ENCODE assay signal across 8 cellular contexts in the genomic region with DNA sequence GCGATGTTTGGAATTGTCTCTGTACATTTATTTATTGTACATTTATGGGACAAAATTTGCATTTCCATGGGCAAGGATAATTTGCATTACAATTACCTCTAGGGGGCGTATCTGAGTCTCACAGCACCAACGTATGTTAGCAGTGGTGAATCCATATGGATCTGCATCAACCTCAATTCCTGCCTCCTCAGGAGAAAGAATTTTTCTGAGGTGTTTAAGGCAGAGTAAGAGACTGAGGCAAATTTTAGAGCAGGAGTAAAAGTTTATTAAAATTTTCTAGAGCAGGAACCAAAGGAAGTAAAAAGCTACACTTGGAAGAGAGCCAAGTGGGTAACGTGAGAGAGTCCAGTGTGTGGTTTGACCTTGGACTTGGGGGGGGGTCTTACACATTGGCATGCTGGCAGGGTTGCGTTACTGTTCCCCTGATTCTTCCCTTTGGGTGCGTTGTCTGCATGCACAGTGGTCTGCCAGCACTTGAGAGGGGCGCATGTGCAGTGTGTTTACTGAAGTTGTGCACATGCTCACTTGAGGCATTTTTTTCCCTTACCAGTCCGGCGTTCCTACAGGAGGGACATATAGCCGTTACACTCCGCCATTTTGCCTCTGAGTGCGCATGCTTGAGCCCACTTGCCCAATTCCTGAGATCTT. TPM values are rescaled to one million over a fixed set of nuclear protein-coding genes. Genes with fewer than 3 reads are reported as not detected.
A peak's percentile ranks its signal among the peaks of the same experiment; 100 is the strongest.
DNase-seq lines count a peak whose midpoint lies in the region; ATAC-seq and TF ChIP-seq lines count a peak whose summit lies in the region.

No MANE protein-coding gene starts in this region.

- H3K4me3 ChIP-seq in Karpas-422 (ENCODE audit: low read length) = no peak overlapping the region

- peak; percentile 44 for DNase-seq in D341Med (ENCODE audit: low spot score)
- DNase-seq in Karpas-422 = peak; percentile 66
- peak; percentile 23 for DNase-seq in glomerular endothelial cell (ENCODE audit: extremely low read depth, low read depth, low spot score)
- DNase-seq in superior temporal gyrus (ENCODE audit: extremely low spot score) = peak; percentile 87
- no peak for DNase-seq in stimulated activated CD8-positive, alpha-beta memory T cell treated with anti-CD3 and anti-CD28 coated beads, Interleukin-4, amount 100 ng/mL, for 48 hours

- ATAC-seq in SK-N-SH treated with all-trans-retinoic acid at 6 μM for 48 hours = peak; percentile 79
- ATAC-seq in HG02798 (IDR thresholded peaks at IDR 0.05; ENCODE audit: poor library complexity, unreplicated experiment) = no peak
- ATAC-seq in HG03571 (IDR thresholded peaks at IDR 0.05; ENCODE audit: unreplicated experiment) = no peak

- no peak overlapping the region for H3K27ac ChIP-seq in Karpas-422 (ENCODE audit: low read length)

- no peaks in the 10 kb centered on the region for H3K36me3 ChIP-seq in Karpas-422 (ENCODE audit: insufficient read depth, low read length)

- no peaks in the 10 kb centered on the region for H3K4me1 ChIP-seq in Karpas-422 (ENCODE audit: low read length)

- no peaks in the 10 kb centered on the region for H3K9me2 ChIP-seq in Karpas-422 (replicated peaks; ENCODE audit: insufficient read depth, low read length)

- no peaks in the 10 kb centered on the region for H4K20me1 ChIP-seq in Karpas-422 (ENCODE audit: insufficient read depth, low read depth, low read length)

- H3K27me3 ChIP-seq in Karpas-422 (ENCODE audit: low read length) = no peaks in the 10 kb centered on the region

- H2AFZ ChIP-seq in Karpas-422 (ENCODE audit: low read length) = no peak overlapping the region

- H3K4me2 ChIP-seq in Karpas-422 (ENCODE audit: low read depth, low read length, poor library complexity, severe bottlenecking) = no peak overlapping the region

- H3K9me3 ChIP-seq in Karpas-422 (ENCODE audit: low read length) = no peaks in the 10 kb centered on the region

- H3K79me2 ChIP-seq in Karpas-422 (ENCODE audit: low read length) = 0 out of 2 replicates have a peak, but pooled peaks cover 3% of the 10 kb centered on the region

- no peak overlapping the region for H3K9ac ChIP-seq in Karpas-422 (ENCODE audit: low read length)

TF ChIP-seq in SK-N-SH treated with all-trans-retinoic acid at 6 μM for 48 hours, 23 proteins besides CTCF, POLR2A, EP300 and RAD21:
- TF ChIP-seq ZC3H10 (CRISPR knock-in tag; IDR thresholded peaks at IDR 0.05) = no peak
- TF ChIP-seq ZNF8 (CRISPR knock-in tag; IDR thresholded peaks at IDR 0.05) = no peak

RNA-seq across cellular contexts. Expression of gene RAB14, which starts 21.0 kb away (rescaled TPM):
- total RNA-seq in Karpas-422 (2014; rRNA removed; shearing (Covaris generic); ENCODE audit: low replicate concordance) = 17.4 and 49.5 TPM in 2 replicates
- total RNA-seq in glomerular endothelial cell = 35.6 and 43.3 TPM in 2 replicates

RNA-seq across cellular contexts. Expression of gene GSN, which starts 45.3 kb away (rescaled TPM):
- 33.7 and 36.7 TPM in 2 replicates for total RNA-seq in Karpas-422 (2014; rRNA removed; shearing (Covaris generic); ENCODE audit: low replicate concordance)
- 243 and 255 TPM in 2 replicates for total RNA-seq in glomerular endothelial cell
